10 cellular contexts compared by ENCODE assay signal in the genomic region with DNA sequence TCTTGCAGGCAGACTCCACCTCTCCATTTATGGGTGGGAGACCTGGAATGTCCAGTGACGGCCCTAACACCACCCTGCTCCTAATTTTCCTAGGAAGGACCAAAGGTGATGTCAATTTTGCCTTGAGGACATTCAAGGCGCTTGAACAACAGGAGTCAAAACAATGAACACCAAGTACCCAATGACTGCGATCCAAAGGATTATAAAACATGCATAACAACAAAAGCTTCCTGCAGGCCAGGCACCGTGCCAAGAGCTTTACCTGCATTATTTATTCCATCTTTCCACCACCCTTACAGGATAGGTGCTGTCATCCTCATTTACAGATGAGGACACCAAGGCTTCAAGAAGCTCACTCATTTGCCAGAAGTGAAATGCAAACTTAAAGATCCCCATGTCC. TPM values are rescaled to one million over a fixed set of nuclear protein-coding genes. Genes with fewer than 3 reads are reported as not detected.
A peak's percentile ranks its signal among the peaks of the same experiment; 100 is the strongest.
DNase-seq lines count a peak whose midpoint lies in the region; ATAC-seq lines count a peak whose summit lies in the region.
"Had no signal": no experiment of that assay in that cellular context is flagged by ENCODE, and none has a peak within 500 bp of the region (broad histone marks: within the 10 kb centered on the region; RNA-seq: fewer than 3 reads in every experiment).

No MANE protein-coding gene starts in this region.

- H3K9me2 ChIP-seq in GM23248 (ENCODE audit: insufficient read depth): no peaks in the 10 kb centered on the region

- in situ Hi-C loops in GM23248 (cut with MboI): no loop called here

- 99 to 100% methylated on average over 4 of the region's 4 CpGs for WGBS in GM23248 (ENCODE audit: low coverage in 1 of 2, low lambda C conversion rate in 2 of 2, missing lambda C conversion rate in 2 of 2), 2 experiments

- peaks cover 5% of the 10 kb centered on the region for H3K36me3 Mint-ChIP-seq in stimulated activated naive CD8-positive, alpha-beta T cell treated with anti-CD3 and anti-CD28 coated beads, Interleukin-15, Interleukin-2, amounts not matched to agents 100 ng/mL and 50 ng/mL, for 24 hours (ENCODE audit: low read depth)
- H3K36me3 Mint-ChIP-seq in effector memory CD8-positive, alpha-beta T cell (ENCODE audit: insufficient read depth): peaks cover 23% of the 10 kb centered on the region

- H3K9me3 ChIP-seq in GM23248 (ENCODE audit: low read depth): no peaks in the 10 kb centered on the region

- H3K4me3 ChIP-seq in GM23248: no peak overlapping the region
- H3K4me3 ChIP-seq: skin epidermis had no signal

- H3K79me2 ChIP-seq in GM23248 (ENCODE audit: insufficient read depth): no peaks in the 10 kb centered on the region

- H3K4me1 Mint-ChIP-seq in stimulated activated naive CD8-positive, alpha-beta T cell treated with anti-CD3 and anti-CD28 coated beads, Interleukin-15, Interleukin-2, amounts not matched to agents 100 ng/mL and 50 ng/mL, for 24 hours (ENCODE audit: low read depth): peaks cover 74% of the 10 kb centered on the region
- H3K4me1 Mint-ChIP-seq in effector memory CD8-positive, alpha-beta T cell (ENCODE audit: low read depth in 2 of 2): peaks cover 39 to 40% of the 10 kb centered on the region in 2 donors

- no peak for ATAC-seq in stimulated activated naive CD8-positive, alpha-beta T cell treated with anti-CD3 and anti-CD28 coated beads, Interleukin-15, Interleukin-2, amounts not matched to agents 100 U/mL and 50 U/mL, for 24 hours
- no peak for ATAC-seq in effector memory CD8-positive, alpha-beta T cell (replicated peaks)
- ATAC-seq in GM21825 (IDR thresholded peaks at IDR 0.05; ENCODE audit: unreplicated experiment): no peak
- no peak for ATAC-seq in HG03469 (IDR thresholded peaks at IDR 0.05; ENCODE audit: unreplicated experiment)

- H2AFZ ChIP-seq in GM23248: no peak overlapping the region

- peak overlapping the region; percentile 94 for H3K27ac Mint-ChIP-seq in stimulated activated naive CD8-positive, alpha-beta T cell treated with anti-CD3 and anti-CD28 coated beads, Interleukin-15, Interleukin-2, amounts not matched to agents 100 ng/mL and 50 ng/mL, for 24 hours
- H3K27ac Mint-ChIP-seq in effector memory CD8-positive, alpha-beta T cell: peak overlapping the region; percentile 31 to 97

- DNase-seq in stimulated activated naive CD8-positive, alpha-beta T cell treated with anti-CD3 and anti-CD28 coated beads, Interleukin-15, Interleukin-2, amounts not matched to agents 100 U/mL and 50 U/mL, for 24 hours: no peak
- DNase-seq in NCI-H748 treated with DMSO at 0.1 percent for 48 hours (lab: John Stamatoyannopoulos, UW): peak; percentile 67
- no peak for DNase-seq in effector memory CD8-positive, alpha-beta T cell
- DNase-seq in GM23248: no peak
- no peak for DNase-seq in cerebellar nuclear complex (lab: John Stamatoyannopoulos, UW)
- DNase-seq: activated CD8-positive, alpha-beta memory T cell treated with anti-CD3 and anti-CD28 coated beads, Interleukin-2, amount 50 U/mL, for 48 hours had no signal

- H3K27ac ChIP-seq in GM23248: no peak overlapping the region

- H3K4me3 Mint-ChIP-seq in stimulated activated naive CD8-positive, alpha-beta T cell treated with anti-CD3 and anti-CD28 coated beads, Interleukin-15, Interleukin-2, amounts not matched to agents 100 ng/mL and 50 ng/mL, for 24 hours: no peak overlapping the region
- peak overlapping the region; percentile 84 to 90 for H3K4me3 Mint-ChIP-seq in effector memory CD8-positive, alpha-beta T cell

- H3K36me3 ChIP-seq in GM23248 (ENCODE audit: low read depth): no peaks in the 10 kb centered on the region

- no peaks in the 10 kb centered on the region for H3K27me3 Mint-ChIP-seq in stimulated activated naive CD8-positive, alpha-beta T cell treated with anti-CD3 and anti-CD28 coated beads, Interleukin-15, Interleukin-2, amounts not matched to agents 100 ng/mL and 50 ng/mL, for 24 hours
- H3K27me3 Mint-ChIP-seq in effector memory CD8-positive, alpha-beta T cell: no peaks in the 10 kb centered on the region

- no peaks in the 10 kb centered on the region for H4K20me1 ChIP-seq in GM23248 (ENCODE audit: insufficient read depth)

- no peaks in the 10 kb centered on the region for H3K27me3 ChIP-seq in GM23248 (replicated peaks; ENCODE audit: insufficient read depth)

- H3F3A ChIP-seq in GM23248 (ENCODE audit: insufficient read depth): peaks cover 40% of the 10 kb centered on the region

- H3K9me3 Mint-ChIP-seq in stimulated activated naive CD8-positive, alpha-beta T cell treated with anti-CD3 and anti-CD28 coated beads, Interleukin-15, Interleukin-2, amounts not matched to agents 100 ng/mL and 50 ng/mL, for 24 hours: no peaks in the 10 kb centered on the region
- no peaks in the 10 kb centered on the region for H3K9me3 Mint-ChIP-seq in effector memory CD8-positive, alpha-beta T cell

- H3K9ac ChIP-seq in GM23248: no peak overlapping the region

- H3K4me2 ChIP-seq in GM23248 (ENCODE audit: unreplicated experiment): no peak overlapping the region

- peaks cover 42% of the 10 kb centered on the region for H3K4me1 ChIP-seq in GM23248 (ENCODE audit: insufficient read depth)

RNA-seq across cellular contexts. Expression of gene FOXN3, which starts 15.2 kb away (rescaled TPM):
- total RNA-seq in GM23248 (2014; rRNA removed; shearing (Covaris generic)): 15.9 and 18.6 TPM in 2 replicates
- 18.6 and 19.0 TPM in 2 replicates for polyA plus RNA-seq in GM23248 (2016; fragmentation: Nextera tagmentation; extraction: Ambion mirVana)
